30 cellular contexts compared by ENCODE assay signal in genomic region chrX:46595084-46595483, GRCh38.
"Had no signal": no experiment of that assay in that cellular context is flagged by ENCODE, and none has a peak within 500 bp of the region (broad histone marks: within the 10 kb centered on the region; RNA-seq: fewer than 3 reads in every experiment).

No MANE protein-coding gene starts in this region.

- H3K27ac ChIP-seq: adrenal gland, body of pancreas, epithelial cell of prostate, esophagus squamous epithelium had no signal

- H3K27ac Mint-ChIP-seq: activated CD4-positive, alpha-beta memory T cell treated with anti-CD3 and anti-CD28 coated beads, Interleukin-2, amount 10 ng/mL, durations not matched to agents 7 days and 5 days; activated CD4-positive, alpha-beta T cell treated with anti-CD3 and anti-CD28 coated beads, Interleukin-2, amount 10 ng/mL, durations not matched to agents 7 days and 5 days; activated naive CD4-positive, alpha-beta T cell treated with anti-CD3 and anti-CD28 coated beads for 36 hours; activated naive CD4-positive, alpha-beta T cell treated with anti-CD3 and anti-CD28 coated beads, Interleukin-2, amount 50 U/mL, for 24 hours; activated naive CD8-positive, alpha-beta T cell treated with anti-CD3 and anti-CD28 coated beads for 36 hours; activated naive CD8-positive, alpha-beta T cell treated with anti-CD3 and anti-CD28 coated beads, Interleukin-2, amount 50 U/mL, for 24 hours; activated T-helper 1 cell treated with anti-CD3 and anti-CD28 coated beads, Interleukin-12 subunit alpha, Interleukin-12 subunit beta, Interleukin-2, Interleukin-4 antibody, amounts not matched to agents 30 ng/mL and 10 ng/mL and 1 ng/mL, durations not matched to agents 14 hours and 24 hours and 36 hours; activated T-helper 2 cell treated with anti-CD3 and anti-CD28 coated beads, Interferon-gamma antibody, Interleukin-2, Interleukin-4, amounts not matched to agents 10 μg/mL and 5 μg/mL and 100 μg/mL, durations not matched to agents 14 hours and 24 hours and 36 hours; T-helper 2 cell treated with Interferon-gamma antibody and Interleukin-4, amounts not matched to agents 5 μg/mL and 100 μg/mL, for 36 hours had no signal

- H3K27me3 ChIP-seq: body of pancreas, esophagus squamous epithelium had no signal

- H3K9me3 ChIP-seq: adrenal gland, body of pancreas, esophagus squamous epithelium had no signal

- H3K4me3 ChIP-seq: adrenal gland, body of pancreas, esophagus squamous epithelium had no signal

- ATAC-seq: activated naive CD8-positive, alpha-beta T cell treated with anti-CD3 and anti-CD28 coated beads, Interleukin-2, amount 50 U/mL, for 24 hours; activated T-cell treated with anti-CD3 and anti-CD28 coated beads, Interleukin-2, amount 50 U/mL, for 4 hours; body of pancreas; effector memory CD8-positive, alpha-beta T cell; T-helper 17 cell had no signal

- DNase-seq: activated CD4-positive, alpha-beta memory T cell treated with anti-CD3 and anti-CD28 coated beads, Interleukin-2, amount 10 ng/mL, durations not matched to agents 7 days and 5 days; activated CD4-positive, alpha-beta T cell treated with anti-CD3 and anti-CD28 coated beads for 1 hour; activated CD4-positive, alpha-beta T cell treated with anti-CD3 and anti-CD28 coated beads for 4 hours; activated CD4-positive, alpha-beta T cell treated with anti-CD3 and anti-CD28 coated beads, Interleukin-2, amount 10 ng/mL, durations not matched to agents 7 days and 5 days; activated CD4-positive, alpha-beta T cell treated with anti-CD3 and anti-CD28 coated beads, Interleukin-2, amount 50 U/mL, for 4 hours; activated CD8-positive, alpha-beta memory T cell treated with anti-CD3 and anti-CD28 coated beads, Interleukin-2, amount 50 U/mL, for 48 hours; activated effector memory CD4-positive, alpha-beta T cell treated with anti-CD3 and anti-CD28 coated beads, Interleukin-2, amount 50 U/mL, for 16 hours; activated naive CD4-positive, alpha-beta T cell treated with anti-CD3 and anti-CD28 coated beads for 36 hours; activated naive CD8-positive, alpha-beta T cell treated with anti-CD3 and anti-CD28 coated beads for 36 hours; activated naive CD8-positive, alpha-beta T cell treated with anti-CD3 and anti-CD28 coated beads, Interleukin-2, amount 50 U/mL, for 24 hours; activated T-cell treated with anti-CD3 and anti-CD28 coated beads, Interleukin-2, amount 50 U/mL, for 4 hours; adrenal gland; amygdala; aorta; body of pancreas; caudate nucleus; cortex of kidney; dermis blood vessel endothelial cell; effector CD4-positive, alpha-beta T cell; effector memory CD8-positive, alpha-beta T cell; esophagus squamous epithelium; head of caudate nucleus; T-helper 1 cell; T-helper 17 cell; T1000 had no signal

- H3K9me3 Mint-ChIP-seq: activated CD4-positive, alpha-beta memory T cell treated with anti-CD3 and anti-CD28 coated beads, Interleukin-2, amount 10 ng/mL, durations not matched to agents 7 days and 5 days; activated CD4-positive, alpha-beta T cell treated with anti-CD3 and anti-CD28 coated beads, Interleukin-2, amount 10 ng/mL, durations not matched to agents 7 days and 5 days; activated naive CD4-positive, alpha-beta T cell treated with anti-CD3 and anti-CD28 coated beads for 36 hours; activated naive CD4-positive, alpha-beta T cell treated with anti-CD3 and anti-CD28 coated beads, Interleukin-2, amount 50 U/mL, for 24 hours; activated naive CD8-positive, alpha-beta T cell treated with anti-CD3 and anti-CD28 coated beads for 36 hours; activated naive CD8-positive, alpha-beta T cell treated with anti-CD3 and anti-CD28 coated beads, Interleukin-2, amount 50 U/mL, for 24 hours; activated T-cell treated with anti-CD3 and anti-CD28 coated beads, Interleukin-2, amount 50 U/mL, for 4 hours; activated T-helper 1 cell treated with anti-CD3 and anti-CD28 coated beads, Interleukin-12 subunit alpha, Interleukin-12 subunit beta, Interleukin-2, Interleukin-4 antibody, amounts not matched to agents 30 ng/mL and 10 ng/mL and 1 ng/mL, durations not matched to agents 14 hours and 24 hours and 36 hours; activated T-helper 2 cell treated with anti-CD3 and anti-CD28 coated beads, Interferon-gamma antibody, Interleukin-2, Interleukin-4, amounts not matched to agents 10 μg/mL and 5 μg/mL and 100 μg/mL, durations not matched to agents 14 hours and 24 hours and 36 hours; effector memory CD8-positive, alpha-beta T cell; T-helper 2 cell treated with Interferon-gamma antibody and Interleukin-4, amounts not matched to agents 5 μg/mL and 100 μg/mL, for 36 hours had no signal

- H3K4me1 Mint-ChIP-seq: activated naive CD8-positive, alpha-beta T cell treated with anti-CD3 and anti-CD28 coated beads for 36 hours had no signal

- H3K4me1 ChIP-seq: adrenal gland, body of pancreas had no signal

- H3K4me3 Mint-ChIP-seq: activated CD4-positive, alpha-beta memory T cell treated with anti-CD3 and anti-CD28 coated beads, Interleukin-2, amount 10 ng/mL, durations not matched to agents 7 days and 5 days; activated CD4-positive, alpha-beta T cell treated with anti-CD3 and anti-CD28 coated beads, Interleukin-2, amount 10 ng/mL, durations not matched to agents 7 days and 5 days; activated naive CD4-positive, alpha-beta T cell treated with anti-CD3 and anti-CD28 coated beads for 36 hours; activated naive CD4-positive, alpha-beta T cell treated with anti-CD3 and anti-CD28 coated beads, Interleukin-2, amount 50 U/mL, for 24 hours; activated naive CD8-positive, alpha-beta T cell treated with anti-CD3 and anti-CD28 coated beads for 36 hours; activated naive CD8-positive, alpha-beta T cell treated with anti-CD3 and anti-CD28 coated beads, Interleukin-2, amount 50 U/mL, for 24 hours; activated T-cell treated with anti-CD3 and anti-CD28 coated beads, Interleukin-2, amount 50 U/mL, for 4 hours; activated T-helper 1 cell treated with anti-CD3 and anti-CD28 coated beads, Interleukin-12 subunit alpha, Interleukin-12 subunit beta, Interleukin-2, Interleukin-4 antibody, amounts not matched to agents 30 ng/mL and 10 ng/mL and 1 ng/mL, durations not matched to agents 14 hours and 24 hours and 36 hours; effector memory CD8-positive, alpha-beta T cell; T-helper 17 cell; T-helper 2 cell treated with Interferon-gamma antibody and Interleukin-4, amounts not matched to agents 5 μg/mL and 100 μg/mL, for 36 hours had no signal

- H3K27me3 Mint-ChIP-seq: activated CD4-positive, alpha-beta memory T cell treated with anti-CD3 and anti-CD28 coated beads, Interleukin-2, amount 10 ng/mL, durations not matched to agents 7 days and 5 days; activated CD4-positive, alpha-beta T cell treated with anti-CD3 and anti-CD28 coated beads, Interleukin-2, amount 10 ng/mL, durations not matched to agents 7 days and 5 days; activated naive CD4-positive, alpha-beta T cell treated with anti-CD3 and anti-CD28 coated beads, Interleukin-2, amount 50 U/mL, for 24 hours; activated naive CD8-positive, alpha-beta T cell treated with anti-CD3 and anti-CD28 coated beads for 36 hours; activated naive CD8-positive, alpha-beta T cell treated with anti-CD3 and anti-CD28 coated beads, Interleukin-2, amount 50 U/mL, for 24 hours; effector memory CD8-positive, alpha-beta T cell; T-helper 17 cell had no signal

- H3K36me3 ChIP-seq: adrenal gland, esophagus squamous epithelium had no signal
